Comparison of ENCODE assay signal across 10 cellular contexts in the genomic region with DNA sequence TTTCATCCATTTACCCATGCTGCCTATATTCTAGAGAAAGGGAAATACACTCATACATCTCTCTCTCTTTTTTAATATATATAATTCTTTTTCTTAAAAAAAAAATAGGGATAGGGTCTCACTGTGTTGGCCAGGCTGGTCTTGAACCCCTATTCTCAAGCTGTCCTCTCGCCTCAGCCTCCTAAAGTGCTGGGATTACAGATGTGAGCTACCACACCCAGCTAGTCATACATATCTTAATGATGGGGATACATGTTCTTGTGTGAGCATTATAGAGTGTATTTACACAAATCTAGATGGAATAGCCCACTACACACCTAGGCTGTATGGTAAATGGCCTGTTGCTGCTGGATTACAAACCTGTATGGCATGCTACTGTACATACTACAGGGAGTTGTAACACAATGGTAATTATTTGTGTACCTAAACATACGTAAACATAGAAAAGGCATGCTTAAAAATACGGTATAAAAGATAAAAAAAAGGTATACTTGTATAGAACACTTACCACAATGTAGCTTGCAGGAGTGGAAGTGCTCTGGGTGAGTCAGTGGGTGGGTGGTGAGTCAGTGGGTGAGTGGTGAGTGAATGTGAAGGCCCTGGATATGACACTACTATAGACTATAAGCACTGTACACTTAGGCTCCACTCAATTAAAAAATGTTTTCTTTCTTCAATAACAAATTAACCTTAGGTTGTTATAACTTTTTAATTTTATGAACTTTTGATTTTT.
A peak's percentile ranks its signal among the peaks of the same experiment; 100 is the strongest.
DNase-seq lines count a peak whose midpoint lies in the region; ATAC-seq and TF ChIP-seq lines count a peak whose summit lies in the region.
"Had no signal": no experiment of that assay in that cellular context is flagged by ENCODE, and none has a peak within 500 bp of the region (broad histone marks: within the 10 kb centered on the region; RNA-seq: fewer than 3 reads in every experiment).

No MANE protein-coding gene starts in this region.

- H3K27ac ChIP-seq in naive thymus-derived CD4-positive, alpha-beta T cell (ENCODE audit: low read depth, low read length) = no peak overlapping the region
- no peak overlapping the region for H3K27ac ChIP-seq in hepatocyte
- H3K27ac ChIP-seq: BLaER1 treated with 17β-estradiol and CSF1 and Interleukin-3, amounts not matched to agents 10 nM and 100 nM; neutrophil had no signal

- peaks cover 0 to 3% (median 0%) of the 10 kb centered on the region in 5 donors for H3K36me3 Mint-ChIP-seq in naive thymus-derived CD4-positive, alpha-beta T cell

- peak; percentile 66 for DNase-seq in stimulated activated naive CD4-positive, alpha-beta T cell treated with Interleukin-2 at 50 U/mL for 16 hours (lab: John Stamatoyannopoulos, UW)
- DNase-seq in stimulated activated naive CD4-positive, alpha-beta T cell (lab: John Stamatoyannopoulos, UW) = no peak
- DNase-seq in activated naive CD4-positive, alpha-beta T cell treated with Interleukin-2 at 50 U/mL for 16 hours = peak; percentile 70
- peak in 1 of 9 donors; percentile 37 for DNase-seq in naive thymus-derived CD4-positive, alpha-beta T cell
- DNase-seq in cortex of kidney (lab: John Stamatoyannopoulos, UW) = no peak
- DNase-seq in hepatocyte (ENCODE audit: low spot score) = no peak

- H3K36me3 ChIP-seq in naive thymus-derived CD4-positive, alpha-beta T cell (ENCODE audit: control insufficient read depth in 2 of 3, insufficient read depth in 3 of 3, low read length in 3 of 3) = no peaks in the 10 kb centered on the region
- no peaks in the 10 kb centered on the region for H3K36me3 ChIP-seq in hepatocyte (replicated peaks; ENCODE audit: insufficient read depth, low read depth)
- H3K36me3 ChIP-seq: BLaER1 treated with 17β-estradiol and CSF1 and Interleukin-3, amounts not matched to agents 10 nM and 100 nM; neutrophil had no signal

- no peak overlapping the region for H2AFZ ChIP-seq in hepatocyte

- no peaks in the 10 kb centered on the region for H3K9me3 Mint-ChIP-seq in naive thymus-derived CD4-positive, alpha-beta T cell

- ATAC-seq in naive thymus-derived CD4-positive, alpha-beta T cell = peak; percentile 53
- ATAC-seq in GM21360 (IDR thresholded peaks at IDR 0.05; ENCODE audit: unreplicated experiment) (no peak), HG03439 (IDR thresholded peaks at IDR 0.05; ENCODE audit: unreplicated experiment) (no peak)

- no peak for TF ChIP-seq CTCF in hepatocyte (IDR thresholded peaks at IDR 0.05; ENCODE audit: poor library complexity)

- CTCF ChIA-PET in naive thymus-derived CD4-positive, alpha-beta T cell (lab: Charles Lee) = no interaction called here

- H4K20me1 ChIP-seq in hepatocyte (ENCODE audit: insufficient read depth, poor library complexity, severe bottlenecking) = no peaks in the 10 kb centered on the region
- H4K20me1 ChIP-seq: BLaER1 treated with 17β-estradiol and CSF1 and Interleukin-3, amounts not matched to agents 10 nM and 100 nM had no signal

- WGBS in hepatocyte (ENCODE audit: low lambda C conversion rate, missing lambda C conversion rate) = 93% methylated on average over 3 of the region's 3 CpGs

- no peak overlapping the region for H3K27ac Mint-ChIP-seq in naive thymus-derived CD4-positive, alpha-beta T cell

- intact Hi-C loops in naive thymus-derived CD4-positive, alpha-beta T cell (cut with micrococcal nuclease) = loop anchor here in 1 of 2 donors (5.0 kb wide), 1 partner anchor 38 kb away; no protein-coding TSS in a partner anchor

- no peak overlapping the region for H3K4me3 ChIP-seq in naive thymus-derived CD4-positive, alpha-beta T cell (ENCODE audit: low read length)
- H3K4me3 ChIP-seq in hepatocyte = no peak overlapping the region
- H3K4me3 ChIP-seq: BLaER1 treated with 17β-estradiol and CSF1 and Interleukin-3, amounts not matched to agents 10 nM and 100 nM had no signal

- H3K27me3 ChIP-seq in naive thymus-derived CD4-positive, alpha-beta T cell (ENCODE audit: control insufficient read depth in 2 of 2, insufficient read depth in 2 of 2, low read length in 2 of 2) = no peaks in the 10 kb centered on the region
- no peaks in the 10 kb centered on the region for H3K27me3 ChIP-seq in hepatocyte
- H3K27me3 ChIP-seq: BLaER1 treated with 17β-estradiol and CSF1 and Interleukin-3, amounts not matched to agents 10 nM and 100 nM; neutrophil had no signal

- peaks cover 7 to 8% of the 10 kb centered on the region in 2 donors for H3K4me1 ChIP-seq in naive thymus-derived CD4-positive, alpha-beta T cell (ENCODE audit: control insufficient read depth in 2 of 2, insufficient read depth in 2 of 2, low read length in 2 of 2)
- no peaks in the 10 kb centered on the region for H3K4me1 ChIP-seq in hepatocyte (ENCODE audit: insufficient read depth)

- no peaks in the 10 kb centered on the region for H3K27me3 Mint-ChIP-seq in naive thymus-derived CD4-positive, alpha-beta T cell

- no peaks in the 10 kb centered on the region for H3K79me2 ChIP-seq in hepatocyte

- peaks cover 4 to 34% (median 26%) of the 10 kb centered on the region in 7 donors for H3K4me1 Mint-ChIP-seq in naive thymus-derived CD4-positive, alpha-beta T cell

- no peaks in the 10 kb centered on the region for H3K9me2 ChIP-seq in hepatocyte (replicated peaks; ENCODE audit: insufficient read depth)

- POLR2A ChIA-PET in naive thymus-derived CD4-positive, alpha-beta T cell (lab: Charles Lee) = interaction anchor here (0.9 to 1.5 kb wide), 3 partner anchors 34 to 73 kb away, joined by 3 to 6 read pairs (median 4); a partner anchor contains a TSS

- H3K4me3 Mint-ChIP-seq in naive thymus-derived CD4-positive, alpha-beta T cell = no peak overlapping the region

- H3K4me2 ChIP-seq in hepatocyte = no peak overlapping the region
- H3K4me2 ChIP-seq: BLaER1 treated with 17β-estradiol and CSF1 and Interleukin-3, amounts not matched to agents 10 nM and 100 nM had no signal

- no peaks in the 10 kb centered on the region for H3K9me3 ChIP-seq in naive thymus-derived CD4-positive, alpha-beta T cell (ENCODE audit: control insufficient read depth in 2 of 3, low read length in 3 of 3)
- H3K9me3 ChIP-seq in hepatocyte (ENCODE audit: low read depth) = no peaks in the 10 kb centered on the region
- H3K9me3 ChIP-seq: BLaER1 treated with 17β-estradiol and CSF1 and Interleukin-3, amounts not matched to agents 10 nM and 100 nM; neutrophil had no signal

Comparison
In these comparisons a context has a peak if more than half of its experiments do, and no peak if none do; other contexts are left out.
1. DNase-seq: peak in stimulated activated naive CD4-positive, alpha-beta T cell treated with Interleukin-2 at 50 U/mL for 16 hours (single experiment) and activated naive CD4-positive, alpha-beta T cell treated with Interleukin-2 at 50 U/mL for 16 hours (single experiment); none in stimulated activated naive CD4-positive, alpha-beta T cell (0 of 6), cortex of kidney (single experiment) and hepatocyte (single experiment).